1 cellular context compared by ENCODE assay signal in the genomic region with DNA sequence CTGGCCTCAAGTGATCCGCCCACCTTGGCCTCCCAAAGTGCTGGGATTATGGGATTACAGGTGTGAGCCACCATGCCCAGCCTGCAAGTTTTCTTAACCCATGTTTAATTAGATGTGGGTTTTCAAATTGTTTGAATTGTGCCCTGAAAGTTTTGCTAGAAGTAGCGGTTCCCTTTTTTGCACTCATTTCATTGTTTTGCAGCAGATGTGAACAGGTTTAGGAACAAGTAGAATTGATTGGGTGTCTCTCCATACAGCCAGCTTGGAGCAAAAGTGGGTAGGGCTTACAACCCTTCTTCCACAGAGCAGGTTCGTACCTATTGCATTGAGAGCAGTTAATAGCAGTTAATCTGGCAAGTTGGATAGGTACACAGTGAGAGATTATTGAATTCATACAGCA.
TF ChIP-seq lines count a peak whose summit lies in the region.

No MANE protein-coding gene starts in this region.

TF ChIP-seq in GM23338, 12 proteins besides CTCF, POLR2A, EP300 and RAD21:
- TF ChIP-seq NANOG (IDR thresholded peaks at IDR 0.05; ENCODE audit: borderline replicate concordance) = no peak
- no peak for TF ChIP-seq ZNF114 (CRISPR knock-in tag; IDR thresholded peaks at IDR 0.05)
- TF ChIP-seq ETS1 (IDR thresholded peaks at IDR 0.05) = no peak
- TF ChIP-seq EZH2 (IDR thresholded peaks at IDR 0.05; ENCODE audit: low read depth, unreplicated experiment) = no peak
TF ChIP-seq in GM23338: peak in this region for 0.
